ENCODE assay signal across 8 cellular contexts in genomic region chr16:3880623-3881498, GRCh38. TPM values are rescaled to one million over a fixed set of nuclear protein-coding genes. Genes with fewer than 3 reads are reported as not detected.
DNase-seq lines count a peak whose midpoint lies in the region; ATAC-seq and TF ChIP-seq lines count a peak whose summit lies in the region.

TSS of gene CREBBP (minus strand) at chr16:3880713. CDS start at chr16:3879916, 797 bp downstream.

- H3K4me3 ChIP-seq in SU-DHL-6 (ENCODE audit: insufficient read depth, low read length, poor library complexity, severe bottlenecking) (peak within 1 kb of the TSS; percentile 86), parathyroid adenoma (ENCODE audit: low read depth, low read length) (peak within 1 kb of the TSS; percentile 68), thyroid gland (replicated peaks in 1 of 3) (peak within 1 kb of the TSS; percentile 21 to 88 (median 78))

- H3F3A ChIP-seq in SU-DHL-6 (ENCODE audit: insufficient read depth), result no peaks in the 10 kb centered on the region

- peaks cover 6% of the 10 kb centered on the region; the same call in 1 of the 2 replicates for H3K36me3 ChIP-seq in SU-DHL-6 (ENCODE audit: low read length)
- H3K36me3 ChIP-seq in parathyroid adenoma (ENCODE audit: control insufficient read depth, insufficient read depth, low read length), result no peaks in the 10 kb centered on the region
- H3K36me3 ChIP-seq in thyroid gland, result no peaks in the 10 kb centered on the region

- H3K27me3 Mint-ChIP-seq in activated naive CD8-positive, alpha-beta T cell treated with anti-CD3 and anti-CD28 coated beads, Interleukin-2, amount 10 ng/mL, durations not matched to agents 7 days and 5 days, result peaks cover 6% of the 10 kb centered on the region

- TF ChIP-seq CTCF in GM10266 (IDR thresholded peaks at IDR 0.05; ENCODE audit: control insufficient read depth, insufficient read depth, low read depth, missing control alignments), result no peak
- TF ChIP-seq CTCF in SU-DHL-6 (IDR thresholded peaks at IDR 0.05; ENCODE audit: insufficient read depth, low read length, poor library complexity, severe bottlenecking), result no peak
- no peak for TF ChIP-seq CTCF in parathyroid adenoma (IDR thresholded peaks at IDR 0.05)
- TF ChIP-seq CTCF in thyroid gland (IDR thresholded peaks at IDR 0.05), result no peak

- H4K20me1 ChIP-seq in SU-DHL-6 (ENCODE audit: low read depth, low read length), result peaks cover 20% of the 10 kb centered on the region; the same call in 1 of the 2 replicates

- H3K9me3 ChIP-seq in SU-DHL-6 (ENCODE audit: insufficient read depth, low read length) (no peaks in the 10 kb centered on the region), parathyroid adenoma (ENCODE audit: control insufficient read depth, low read length) (no peaks in the 10 kb centered on the region), thyroid gland (no peaks in the 10 kb centered on the region)

- peaks cover 32% of the 10 kb centered on the region for H3K4me1 Mint-ChIP-seq in activated naive CD8-positive, alpha-beta T cell treated with anti-CD3 and anti-CD28 coated beads, Interleukin-2, amount 10 ng/mL, durations not matched to agents 7 days and 5 days

- H3K27me3 ChIP-seq in SU-DHL-6 (ENCODE audit: low read length) (no peaks in the 10 kb centered on the region), parathyroid adenoma (ENCODE audit: control insufficient read depth, insufficient read depth, low read length) (no peaks in the 10 kb centered on the region), thyroid gland (no peaks in the 10 kb centered on the region)

- DNase-seq in GM10266 (ENCODE audit: extremely low spot score) (peak; percentile 97), NCI-H128 (lab: John Stamatoyannopoulos, UW; ENCODE audit: unreplicated experiment) (peak; percentile 48), Right ventricle myocardium superior (peak; percentile 92), thyroid gland (peak; percentile 84 to 85)
- peak; percentile 94 for DNase-seq in activated naive CD8-positive, alpha-beta T cell treated with anti-CD3 and anti-CD28 coated beads, Interleukin-2, amount 10 ng/mL, durations not matched to agents 7 days and 5 days

- 4% methylated on average over 26 of the region's 96 CpGs; no CpG with 5 or more reads in 1 of the 2 donors for WGBS in thyroid gland, 2 donors

- peak within 1 kb of the TSS; percentile 76 for H3K27ac Mint-ChIP-seq in activated naive CD8-positive, alpha-beta T cell treated with anti-CD3 and anti-CD28 coated beads, Interleukin-2, amount 10 ng/mL, durations not matched to agents 7 days and 5 days

- H2AFZ ChIP-seq in SU-DHL-6 (ENCODE audit: low read depth, low read length, severe bottlenecking) (peak within 1 kb of the TSS; percentile 79), parathyroid adenoma (peak within 1 kb of the TSS; percentile 61)

- peaks cover 39% of the 10 kb centered on the region for H3K79me2 ChIP-seq in SU-DHL-6 (ENCODE audit: insufficient read depth, low read length)
- H3K79me2 ChIP-seq in parathyroid adenoma, result peaks cover 37% of the 10 kb centered on the region

- TF ChIP-seq POLR2A in thyroid gland (IDR thresholded peaks at IDR 0.05), result peak in 1 of 2 donors; percentile 79

- H3K9ac ChIP-seq in SU-DHL-6 (ENCODE audit: low read length), result peak within 1 kb of the TSS; percentile 83
- no peak within 1 kb of the TSS for H3K9ac ChIP-seq in parathyroid adenoma

- ATAC-seq in HG02642 (IDR thresholded peaks at IDR 0.05; ENCODE audit: poor library complexity, unreplicated experiment) (peak; percentile 80), Right ventricle myocardium superior (ENCODE audit: poor library complexity) (peak; percentile 94)
- ATAC-seq in activated naive CD8-positive, alpha-beta T cell treated with anti-CD3 and anti-CD28 coated beads, Interleukin-2, amount 10 ng/mL, durations not matched to agents 7 days and 5 days (ENCODE audit: low read depth), result peak; percentile 86

- H3K4me2 ChIP-seq in SU-DHL-6 (ENCODE audit: low read depth, low read length, poor library complexity, severe bottlenecking) (peak within 1 kb of the TSS; percentile 79), parathyroid adenoma (ENCODE audit: low read length) (peak within 1 kb of the TSS; percentile 75)

- peaks cover 11% of the 10 kb centered on the region for H3K4me1 ChIP-seq in parathyroid adenoma
- H3K4me1 ChIP-seq in thyroid gland, result peaks cover 18 to 23% of the 10 kb centered on the region in 2 donors

- H3K27ac ChIP-seq in SU-DHL-6 (ENCODE audit: low read depth, low read length) (peak within 1 kb of the TSS; percentile 22; the same call in 1 of the 2 replicates), parathyroid adenoma (no peak within 1 kb of the TSS), thyroid gland (peak within 1 kb of the TSS; percentile 66 to 80 (median 76))

- no peaks in the 10 kb centered on the region for H3K9me3 Mint-ChIP-seq in activated naive CD8-positive, alpha-beta T cell treated with anti-CD3 and anti-CD28 coated beads, Interleukin-2, amount 10 ng/mL, durations not matched to agents 7 days and 5 days

- intact Hi-C loops in Right ventricle myocardium superior (cut with DNase I), result no loop called here
- intact Hi-C loops in thyroid gland (cut with DNase I), result no loop called here

- peaks cover 22% of the 10 kb centered on the region for H3K36me3 Mint-ChIP-seq in activated naive CD8-positive, alpha-beta T cell treated with anti-CD3 and anti-CD28 coated beads, Interleukin-2, amount 10 ng/mL, durations not matched to agents 7 days and 5 days

- POLR2A ChIA-PET in activated naive CD8-positive, alpha-beta T cell treated with anti-CD3 and anti-CD28 coated beads, Interleukin-2, amount 10 ng/mL, durations not matched to agents 7 days and 5 days (lab: Charles Lee), result interaction anchor here (0.6 to 1.2 kb wide), 8 partner anchors 10 to 391 kb away, joined by 3 to 5 read pairs (median 4); partner anchors contain the start of gene TRAP1

- H3K9me2 ChIP-seq in SU-DHL-6 (replicated peaks; ENCODE audit: insufficient read depth, low read length), result no peaks in the 10 kb centered on the region

- peak within 1 kb of the TSS; percentile 90 for H3K4me3 Mint-ChIP-seq in activated naive CD8-positive, alpha-beta T cell treated with anti-CD3 and anti-CD28 coated beads, Interleukin-2, amount 10 ng/mL, durations not matched to agents 7 days and 5 days

RNA-seq across cellular contexts. Expression of gene CREBBP, which starts in this region (rescaled TPM):
- 10 to 100 TPM; 72.9 to 75.8 TPM for total RNA-seq in activated naive CD8-positive, alpha-beta T cell treated with anti-CD3 and anti-CD28 coated beads, Interleukin-2, amount 10 ng/mL, durations not matched to agents 7 days and 5 days
- 35.3 TPM for total RNA-seq in Right ventricle myocardium superior
- total RNA-seq in thyroid gland, result 100 to 1,000 TPM in 1 of 4 donors, 10 to 100 TPM in 3; 52.5 to 157 (median 75.9) TPM
